ENCODE assay signal across 30 cellular contexts in the genomic region with DNA sequence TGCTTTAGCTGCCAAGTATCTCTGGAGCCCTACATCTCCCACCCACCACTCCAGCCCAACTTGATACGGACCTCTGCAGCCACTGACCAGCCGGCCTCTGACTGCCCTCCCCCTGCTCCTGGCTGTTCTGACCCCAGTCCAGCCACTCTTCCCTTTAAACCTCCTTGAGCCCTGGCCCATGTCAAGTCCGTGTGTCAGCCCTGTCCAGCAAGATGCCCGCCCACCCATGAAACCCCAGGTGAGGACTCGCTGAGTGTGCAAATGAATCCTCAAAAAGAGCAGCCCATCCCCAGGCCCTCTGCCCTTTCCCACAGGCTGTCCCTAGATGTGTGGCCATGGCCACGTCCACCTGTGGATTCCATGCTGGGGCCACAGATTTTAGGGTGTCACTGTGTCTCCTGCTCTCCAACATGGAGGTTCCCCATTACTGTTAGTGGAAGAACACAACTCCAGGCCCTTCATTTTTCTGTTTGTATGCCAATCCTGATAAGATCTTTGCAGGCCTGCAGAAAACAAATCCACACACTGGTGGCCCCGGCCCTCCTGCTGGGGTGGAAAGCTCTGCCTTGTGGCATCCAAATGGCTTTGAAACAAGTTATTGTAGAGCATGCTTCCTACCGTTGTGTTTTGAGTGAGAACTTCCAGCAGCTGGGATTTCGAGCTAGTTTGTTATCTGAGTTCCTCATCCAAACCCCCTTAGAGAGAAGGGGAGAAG. TPM values are rescaled to one million over a fixed set of nuclear protein-coding genes. Genes with fewer than 3 reads are reported as not detected.
DNase-seq lines count a peak whose midpoint lies in the region; ATAC-seq and TF ChIP-seq lines count a peak whose summit lies in the region.
"Had no signal": no experiment of that assay in that cellular context is flagged by ENCODE, and none has a peak within 500 bp of the region (broad histone marks: within the 10 kb centered on the region; RNA-seq: fewer than 3 reads in every experiment).

No MANE protein-coding gene starts in this region.

- H3K27me3 ChIP-seq in ascending aorta: no peaks in the 10 kb centered on the region
- H3K27me3 ChIP-seq: neutrophil, sigmoid colon had no signal

- peak; percentile 46 for DNase-seq in activated CD8-positive, alpha-beta memory T cell treated with anti-CD3 and anti-CD28 coated beads for 24 hours
- DNase-seq in activated CD8-positive, alpha-beta memory T cell treated with anti-CD3 and anti-CD28 coated beads, Interleukin-2, amount 50 U/mL, for 4 hours: no peak
- DNase-seq in Calu3 (no peak), ascending aorta (ENCODE audit: low spot score in 2 of 2) (no peak), neural crest cell (ENCODE audit: low read depth, low spot score) (no peak), T-helper 2 cell (no peak)
- DNase-seq: 8988T; activated CD4-positive, alpha-beta T cell treated with anti-CD3 and anti-CD28 coated beads, Interleukin-2, amount 50 U/mL, for 4 hours; activated CD4-positive, CD25-positive, alpha-beta regulatory T cell; CD8-positive, alpha-beta T cell; DMS153; GOT3; NCI-H1092; NCI-H2029 treated with DMSO at 0.1 percent for 48 hours; NCI-H526; PC-9; SHP77 treated with DMSO at 0.1 percent for 48 hours; sigmoid colon; stimulated activated CD4-positive, alpha-beta T cell treated with anti-CD3 and anti-CD28 coated beads, Interleukin-4, amount 100 ng/mL, for 4 hours; stimulated activated naive CD8-positive, alpha-beta T cell treated with anti-CD3 and anti-CD28 coated beads, Interleukin-15, Interleukin-2, amounts not matched to agents 100 U/mL and 50 U/mL, for 24 hours had no signal

- intact Hi-C loops in Calu3 (cut with micrococcal nuclease; ENCODE audit: unreplicated experiment): no loop called here
- intact Hi-C loops in ascending aorta (cut with DNase I): loop anchor here (5.0 kb wide), 1 partner anchor 568 kb away; no protein-coding TSS in a partner anchor

- H3K4me1 ChIP-seq in ascending aorta: peaks cover 9 to 36% of the 10 kb centered on the region in 2 donors

- H3K9me3 ChIP-seq in ascending aorta: no peaks in the 10 kb centered on the region
- H3K9me3 ChIP-seq: neutrophil, sigmoid colon, thoracic aorta had no signal

- CTCF ChIA-PET in Calu3 (lab: Charles Lee): no interaction called here

- no peaks in the 10 kb centered on the region for H3K27me3 Mint-ChIP-seq in Calu3 (ENCODE audit: unreplicated experiment)
- no peaks in the 10 kb centered on the region for H3K27me3 Mint-ChIP-seq in neural crest cell (ENCODE audit: low read depth)
- H3K27me3 Mint-ChIP-seq: activated naive CD8-positive, alpha-beta T cell; central memory CD8-positive, alpha-beta T cell; progenitor cell of endocrine pancreas had no signal

- ATAC-seq in GM19035 (IDR thresholded peaks at IDR 0.05; ENCODE audit: unreplicated experiment) (no peak), GM19467 (IDR thresholded peaks at IDR 0.05; ENCODE audit: unreplicated experiment) (no peak)
- ATAC-seq: CD8-positive, alpha-beta T cell; HepG2; stimulated activated naive CD8-positive, alpha-beta T cell treated with anti-CD3 and anti-CD28 coated beads, Interleukin-15, Interleukin-2, amounts not matched to agents 100 U/mL and 50 U/mL, for 24 hours had no signal

- peaks cover 50% of the 10 kb centered on the region for H3K4me1 Mint-ChIP-seq in Calu3 (ENCODE audit: low read depth, unreplicated experiment)
- H3K4me1 Mint-ChIP-seq in neural crest cell: peaks cover 26% of the 10 kb centered on the region

- H3K36me3 ChIP-seq in ascending aorta: peaks cover 4 to 9% of the 10 kb centered on the region in 2 donors
- H3K36me3 ChIP-seq: thoracic aorta had no signal

- TF ChIP-seq CTCF in Calu3 (IDR thresholded peaks at IDR 0.05; ENCODE audit: unreplicated experiment) (no peak), ascending aorta (IDR thresholded peaks at IDR 0.05) (no peak), neural crest cell (conservative IDR thresholded peaks at IDR 0.05) (no peak)

- peak overlapping the region; percentile 78 for H3K27ac Mint-ChIP-seq in Calu3 (ENCODE audit: unreplicated experiment)
- peak overlapping the region; percentile 27 for H3K27ac Mint-ChIP-seq in neural crest cell (ENCODE audit: unreplicated experiment)
- H3K27ac Mint-ChIP-seq: activated naive CD8-positive, alpha-beta T cell; CD8-positive, alpha-beta T cell; progenitor cell of endocrine pancreas had no signal

- no TSS peak for BruUV-seq in Calu3 (replicated peaks; lab: Mats Ljungman, UMichigan)

- H3K4me3 Mint-ChIP-seq in Calu3 (ENCODE audit: low read depth, unreplicated experiment): no peak overlapping the region
- H3K4me3 Mint-ChIP-seq in neural crest cell: no peak overlapping the region
- H3K4me3 Mint-ChIP-seq: activated naive CD8-positive, alpha-beta T cell; activated T-helper 1 cell treated with anti-CD3 and anti-CD28 coated beads, Interleukin-12 subunit alpha, Interleukin-12 subunit beta, Interleukin-2, Interleukin-4 antibody, amounts not matched to agents 30 ng/mL and 10 ng/mL and 1 ng/mL, durations not matched to agents 14 hours and 24 hours and 36 hours; CD8-positive, alpha-beta T cell; central memory CD8-positive, alpha-beta T cell had no signal

- no peak overlapping the region for H3K4me3 ChIP-seq in ascending aorta
- H3K4me3 ChIP-seq: lung, PC-9, sigmoid colon, thoracic aorta had no signal

- H3K36me3 Mint-ChIP-seq in Calu3 (ENCODE audit: insufficient read depth, unreplicated experiment): peaks cover 24% of the 10 kb centered on the region
- peaks cover 13% of the 10 kb centered on the region for H3K36me3 Mint-ChIP-seq in neural crest cell (ENCODE audit: low read depth)

- H3K9me3 Mint-ChIP-seq in Calu3 (ENCODE audit: low read depth, unreplicated experiment) (no peaks in the 10 kb centered on the region), neural crest cell (no peaks in the 10 kb centered on the region)
- H3K9me3 Mint-ChIP-seq: activated T-helper 1 cell treated with anti-CD3 and anti-CD28 coated beads, Interleukin-12 subunit alpha, Interleukin-12 subunit beta, Interleukin-2, Interleukin-4 antibody, amounts not matched to agents 30 ng/mL and 10 ng/mL and 1 ng/mL, durations not matched to agents 14 hours and 24 hours and 36 hours; CD8-positive, alpha-beta T cell; central memory CD8-positive, alpha-beta T cell had no signal

- peak overlapping the region; percentile 84 to 90 for H3K27ac ChIP-seq in ascending aorta
- H3K27ac ChIP-seq: neutrophil, sigmoid colon had no signal

RNA-seq across cellular contexts. Expression of a gene that starts 22.7 kb away (rescaled TPM):
- 2.4 and 2.9 TPM in 2 replicates for total RNA-seq in Calu3 (2022)
- 14.7 TPM for total RNA-seq in ascending aorta
- 2.1 and 2.8 TPM in 2 replicates for total RNA-seq in neural crest cell
